13 cellular contexts compared by ENCODE assay signal in genomic region chr1:27635410-27636142, GRCh38. TPM values are rescaled to one million over a fixed set of nuclear protein-coding genes. Genes with fewer than 3 reads are reported as not detected.
DNase-seq lines count a peak whose midpoint lies in the region; ATAC-seq and TF ChIP-seq lines count a peak whose summit lies in the region.
"Had no signal": no experiment of that assay in that cellular context is flagged by ENCODE, and none has a peak within 500 bp of the region (broad histone marks: within the 10 kb centered on the region; RNA-seq: fewer than 3 reads in every experiment).

No MANE protein-coding gene starts in this region.

- peak overlapping the region in 1 of 3 donors; percentile 16 for H3K9ac ChIP-seq in skeletal muscle tissue (ENCODE audit: low read depth in 1 of 3, low read length in 3 of 3)

- in situ Hi-C loops in G401 (cut with HindIII; ENCODE audit: low sequenced_read_pairs), result no loop called here

- DNase-seq in CD8-positive, alpha-beta T cell, result no peak
- no peak for DNase-seq in endothelial cell (ENCODE audit: low spot score)
- DNase-seq in SJCRH30, result no peak
- DNase-seq in G401 (ENCODE audit: low spot score), result no peak
- DNase-seq: Caco-2; mammary epithelial cell; NCI-H146; NCI-H510A; stimulated activated CD4-positive, alpha-beta T cell treated with anti-CD3 and anti-CD28 coated beads, Interleukin-4, amount 100 ng/mL, for 1 hour had no signal

- TF ChIP-seq CTCF in CD8-positive, alpha-beta T cell (IDR thresholded peaks at IDR 0.05), result no peak
- TF ChIP-seq CTCF in HEK293 (tag by site-specific recombination; IDR thresholded peaks at IDR 0.05) (no peak), endothelial cell (IDR thresholded peaks at IDR 0.05; ENCODE audit: unreplicated experiment) (no peak)

- peak overlapping the region; percentile 64 for H3K27ac Mint-ChIP-seq in CD8-positive, alpha-beta T cell
- peak overlapping the region; percentile 45 for H3K27ac Mint-ChIP-seq in endothelial cell (ENCODE audit: unreplicated experiment)

- no peak overlapping the region for H3K27ac ChIP-seq in CD8-positive, alpha-beta T cell (ENCODE audit: low read depth, low read length)
- H3K27ac ChIP-seq in HEK293 (ENCODE audit: extremely low read depth, low read depth, low read length) (no peak overlapping the region), skeletal muscle tissue (ENCODE audit: low read depth, low read length) (peak overlapping the region; percentile 73), SJCRH30 (no peak overlapping the region)
- H3K27ac ChIP-seq: RWPE1 had no signal

- no peak overlapping the region for H3K4me3 ChIP-seq in CD8-positive, alpha-beta T cell (ENCODE audit: low read depth, low read length)
- no peak overlapping the region for H3K4me3 ChIP-seq in HEK293 (ENCODE audit: low read depth, low read length)
- H3K4me3 ChIP-seq in skeletal muscle tissue (ENCODE audit: low read length in 3 of 3), result no peak overlapping the region
- H3K4me3 ChIP-seq in SJCRH30, result no peak overlapping the region

- POLR2A ChIA-PET in CD8-positive, alpha-beta T cell (lab: Charles Lee), result no interaction called here
- POLR2A ChIA-PET in HEK293 (lab: Yijun Ruan, JAX), result no interaction called here

- H3K4me1 ChIP-seq in CD8-positive, alpha-beta T cell (ENCODE audit: insufficient read depth, low read length), result peaks cover 64% of the 10 kb centered on the region
- H3K4me1 ChIP-seq in HEK293 (ENCODE audit: control insufficient read depth, insufficient read depth, low read length) (no peaks in the 10 kb centered on the region), skeletal muscle tissue (ENCODE audit: control insufficient read depth in 3 of 3, insufficient read depth in 3 of 3, low read length in 3 of 3) (peaks cover 20 to 35% (median 24%) of the 10 kb centered on the region in 3 donors), SJCRH30 (peaks cover 5% of the 10 kb centered on the region)
- H3K4me1 ChIP-seq: Caco-2 had no signal

- ATAC-seq in CD8-positive, alpha-beta T cell, result no peak
- ATAC-seq in GM19467 (IDR thresholded peaks at IDR 0.05; ENCODE audit: unreplicated experiment), result no peak

- no peaks in the 10 kb centered on the region for H3K36me3 ChIP-seq in CD8-positive, alpha-beta T cell (ENCODE audit: insufficient read depth, low read length)
- H3K36me3 ChIP-seq in HEK293 (ENCODE audit: control insufficient read depth in 2 of 2, insufficient read depth in 1 of 2, low read length in 2 of 2), result no peaks in the 10 kb centered on the region
- H3K36me3 ChIP-seq in skeletal muscle tissue (ENCODE audit: control insufficient read depth in 3 of 3, insufficient read depth in 3 of 3, low read length in 3 of 3), result no peaks in the 10 kb centered on the region
- H3K36me3 ChIP-seq in SJCRH30, result no peaks in the 10 kb centered on the region

- no peaks in the 10 kb centered on the region for H3K27me3 ChIP-seq in CD8-positive, alpha-beta T cell (ENCODE audit: insufficient read depth, low read length)
- peaks cover 10 to 21% (median 14%) of the 10 kb centered on the region in 3 donors for H3K27me3 ChIP-seq in skeletal muscle tissue (ENCODE audit: control insufficient read depth in 3 of 3, insufficient read depth in 3 of 3, low read length in 3 of 3)
- H3K27me3 ChIP-seq in SJCRH30, result peaks cover 8% of the 10 kb centered on the region

- H3K4me3 Mint-ChIP-seq in CD8-positive, alpha-beta T cell, result peak overlapping the region; percentile 64
- H3K4me3 Mint-ChIP-seq in endothelial cell (ENCODE audit: unreplicated experiment), result no peak overlapping the region

- H3K9me3 ChIP-seq in CD8-positive, alpha-beta T cell (ENCODE audit: low read length), result no peaks in the 10 kb centered on the region
- H3K9me3 ChIP-seq in HEK293 (ENCODE audit: control insufficient read depth, insufficient read depth, low read depth, low read length), result no peaks in the 10 kb centered on the region
- H3K9me3 ChIP-seq in skeletal muscle tissue (ENCODE audit: control insufficient read depth in 3 of 3, low read length in 3 of 3), result no peaks in the 10 kb centered on the region
- no peaks in the 10 kb centered on the region for H3K9me3 ChIP-seq in SJCRH30 (replicated peaks)
- H3K9me3 ChIP-seq: Caco-2 had no signal

- CTCF ChIA-PET in CD8-positive, alpha-beta T cell (lab: Charles Lee), result interaction anchor here (1.0 kb wide), 1 partner anchor 29 kb away, joined by 3 read pairs; no protein-coding TSS in a partner anchor
- CTCF ChIA-PET in HEK293 (lab: Yijun Ruan, JAX), result no interaction called here

- no peaks in the 10 kb centered on the region for H3K9me3 Mint-ChIP-seq in CD8-positive, alpha-beta T cell
- no peaks in the 10 kb centered on the region for H3K9me3 Mint-ChIP-seq in endothelial cell (ENCODE audit: unreplicated experiment)

- no peaks in the 10 kb centered on the region for H3K36me3 Mint-ChIP-seq in CD8-positive, alpha-beta T cell
- H3K36me3 Mint-ChIP-seq in endothelial cell (ENCODE audit: low read depth, unreplicated experiment), result no peaks in the 10 kb centered on the region

- peaks cover 64% of the 10 kb centered on the region for H3K4me1 Mint-ChIP-seq in CD8-positive, alpha-beta T cell (ENCODE audit: low read depth)
- peaks cover 40% of the 10 kb centered on the region for H3K4me1 Mint-ChIP-seq in endothelial cell (ENCODE audit: unreplicated experiment)

- intact Hi-C loops in CD8-positive, alpha-beta T cell (cut with DNase I, micrococcal nuclease), result no loop called here

- no peaks in the 10 kb centered on the region for H3K27me3 Mint-ChIP-seq in CD8-positive, alpha-beta T cell (ENCODE audit: low read depth)
- H3K27me3 Mint-ChIP-seq in endothelial cell (ENCODE audit: unreplicated experiment), result peaks cover 7% of the 10 kb centered on the region

TF ChIP-seq in HEK293, 187 proteins besides CTCF, POLR2A, EP300 and RAD21:
- TF ChIP-seq PRDM6 (tag by site-specific recombination; IDR thresholded peaks at IDR 0.05) (no peak), ZFHX2 (tag by site-specific recombination; conservative IDR thresholded peaks at IDR 0.05) (0 out of 2 replicates have a peak, but pooled peaks have one; percentile 9)

RNA-seq across cellular contexts. Expression of gene FGR, which starts 0.6 kb away (rescaled TPM):
- total RNA-seq in CD8-positive, alpha-beta T cell, result 1 to 10 TPM; 1.4 to 2.5 TPM
- total RNA-seq in endothelial cell (ENCODE audit: unreplicated experiment) (0.46 TPM), skeletal muscle tissue (2.6 TPM)
- total RNA-seq in SJCRH30 (2014; rRNA removed; shearing (Covaris generic)), result not detected in 2 replicates
- total RNA-seq in G401 (2014; rRNA removed; shearing (Covaris generic)), result not detected in 2 replicates
- total RNA-seq: Caco-2 had no signal

RNA-seq across cellular contexts. Expression of gene AHDC1, which starts 31.6 kb away (rescaled TPM):
- total RNA-seq in CD8-positive, alpha-beta T cell, result 10 to 100 TPM; 19.5 to 21.1 TPM
- total RNA-seq in endothelial cell (ENCODE audit: unreplicated experiment) (48.0 TPM), skeletal muscle tissue (19.8 TPM)
- total RNA-seq in SJCRH30 (2014; rRNA removed; shearing (Covaris generic)), result 29.7 and 30.6 TPM in 2 replicates
- total RNA-seq in G401 (2014; rRNA removed; shearing (Covaris generic)), result 6.5 and 8.1 TPM in 2 replicates

RNA-seq across cellular contexts. Expression of gene IFI6, which starts 36.4 kb away (rescaled TPM):
- total RNA-seq in CD8-positive, alpha-beta T cell, result 10 to 100 TPM; 24.8 to 25.1 TPM
- total RNA-seq in endothelial cell (ENCODE audit: unreplicated experiment), result 9.7 TPM
- 90.8 TPM for total RNA-seq in skeletal muscle tissue
- total RNA-seq in SJCRH30 (2014; rRNA removed; shearing (Covaris generic)), result 5.8 and 6.8 TPM in 2 replicates
- total RNA-seq in G401 (2014; rRNA removed; shearing (Covaris generic)), result 48.2 and 49.3 TPM in 2 replicates
